Comparison of ENCODE assay signal across 9 cellular contexts in genomic region chr1:154479764-154480421, GRCh38. TPM values are rescaled to one million over a fixed set of nuclear protein-coding genes. Genes with fewer than 3 reads are reported as not detected.
DNase-seq lines count a peak whose midpoint lies in the region; ATAC-seq and TF ChIP-seq lines count a peak whose summit lies in the region.
"Had no signal": no experiment of that assay in that cellular context is flagged by ENCODE, and none has a peak within 500 bp of the region (broad histone marks: within the 10 kb centered on the region; RNA-seq: fewer than 3 reads in every experiment).

No MANE protein-coding gene starts in this region.

- peak overlapping the region in 4 of 10 donors; percentile 23 to 66 (median 44) for H3K27ac ChIP-seq in heart right ventricle

- H3K36me3 ChIP-seq in adipocyte (ENCODE audit: control insufficient read depth, insufficient read depth, low read length, severe bottlenecking) (no peaks in the 10 kb centered on the region), heart right ventricle (peaks cover 0 to 59% (median 8%) of the 10 kb centered on the region in 9 donors)

- no peaks in the 10 kb centered on the region for H3K36me3 Mint-ChIP-seq in activated CD4-positive, alpha-beta T cell treated with anti-CD3 and anti-CD28 coated beads for 36 hours (ENCODE audit: low read depth)

- CTCF ChIA-PET in activated CD4-positive, alpha-beta T cell treated with anti-CD3 and anti-CD28 coated beads for 36 hours (lab: Charles Lee): interaction anchor here (0.5 to 9.6 kb wide), 47 partner anchors 7 to 605 kb away, joined by 3 to 115 read pairs (median 4); no protein-coding TSS in a partner anchor

- peak overlapping the region; percentile 48 for H3K9ac ChIP-seq in adipocyte (ENCODE audit: low read length)

- 34 to 35% methylated on average over 9 of the region's 9 CpGs for WGBS in heart right ventricle, 2 donors

- no peak overlapping the region for H3K4me3 ChIP-seq in adipocyte (ENCODE audit: low read length)
- no peak overlapping the region for H3K4me3 ChIP-seq in heart right ventricle

- H3K4me1 ChIP-seq in adipocyte (ENCODE audit: control insufficient read depth, insufficient read depth, low read length) (peaks cover 2% of the 10 kb centered on the region), heart right ventricle (peaks cover 0 to 49% (median 27%) of the 10 kb centered on the region in 9 donors)

- peak; percentile 84 for ATAC-seq in activated CD4-positive, alpha-beta T cell treated with anti-CD3 and anti-CD28 coated beads for 36 hours
- ATAC-seq in heart right ventricle (peak; percentile 84 to 92 (median 90)), HG03196 (IDR thresholded peaks at IDR 0.05; ENCODE audit: unreplicated experiment) (no peak)

- no peak overlapping the region for H3K4me3 Mint-ChIP-seq in activated CD4-positive, alpha-beta T cell treated with anti-CD3 and anti-CD28 coated beads for 36 hours

- H3K9me3 ChIP-seq in adipocyte (ENCODE audit: control insufficient read depth, low read length): no peaks in the 10 kb centered on the region
- no peaks in the 10 kb centered on the region for H3K9me3 ChIP-seq in heart right ventricle

- intact Hi-C loops in activated CD4-positive, alpha-beta T cell treated with anti-CD3 and anti-CD28 coated beads for 36 hours (cut with DNase I, micrococcal nuclease): loop anchor here (1.0 to 5.0 kb wide), 7 partner anchors 66 to 582 kb away; partner anchors contain the start of genes EFNA4 (in 1 of the 2) and IL6R (in 1 of the 2)
- intact Hi-C loops in heart right ventricle (cut with DNase I): loop anchor here (1.0 to 10.0 kb wide), 11 partner anchors 62 to 575 kb away; partner anchors contain the start of genes KCNN3 (in 3 of the 10) and ADAM15 (in 1 of the 10)

- H3K27ac Mint-ChIP-seq in activated CD4-positive, alpha-beta T cell treated with anti-CD3 and anti-CD28 coated beads for 36 hours: no peak overlapping the region

- POLR2A ChIA-PET in activated CD4-positive, alpha-beta T cell treated with anti-CD3 and anti-CD28 coated beads for 36 hours (lab: Charles Lee): interaction anchor here (0.6 kb wide), 1 partner anchor 17 kb away, joined by 6 read pairs; no protein-coding TSS in a partner anchor

- H3K9me3 Mint-ChIP-seq in activated CD4-positive, alpha-beta T cell treated with anti-CD3 and anti-CD28 coated beads for 36 hours (ENCODE audit: low read depth): no peaks in the 10 kb centered on the region

- peaks cover 27% of the 10 kb centered on the region for H3K4me1 Mint-ChIP-seq in activated CD4-positive, alpha-beta T cell treated with anti-CD3 and anti-CD28 coated beads for 36 hours

- H3K27me3 ChIP-seq in adipocyte (replicated peaks; ENCODE audit: control insufficient read depth, insufficient read depth, low read length) (no peaks in the 10 kb centered on the region), heart right ventricle (no peaks in the 10 kb centered on the region)

- peak; percentile 67 for DNase-seq in activated CD4-positive, alpha-beta T cell treated with anti-CD3 and anti-CD28 coated beads for 36 hours
- DNase-seq in activated CD4-positive, alpha-beta T cell treated with anti-CD3 and anti-CD28 coated beads for 1 hour: no peak
- DNase-seq in NCI-H1092 treated with DMSO at 0.1 percent for 48 hours (lab: John Stamatoyannopoulos, UW) (peak; percentile 78), SK-N-DZ (ENCODE audit: low spot score) (peak; percentile 86), adipocyte (ENCODE audit: low read depth) (peak; percentile 92), heart right ventricle (peak in 1 of 2 donors; percentile 79), renal cortical epithelial cell (ENCODE audit: low read depth) (peak; percentile 68)

- H3K27me3 Mint-ChIP-seq in activated CD4-positive, alpha-beta T cell treated with anti-CD3 and anti-CD28 coated beads for 36 hours: no peaks in the 10 kb centered on the region

- peak; percentile 85 to 95 (median 94) for TF ChIP-seq CTCF in heart right ventricle (IDR thresholded peaks at IDR 0.05)

RNA-seq across cellular contexts. Expression of gene TDRD10, which starts 22.1 kb away (rescaled TPM):
- not detected for total RNA-seq in activated CD4-positive, alpha-beta T cell treated with anti-CD3 and anti-CD28 coated beads for 36 hours
- not detected in 2 replicates for polyA plus RNA-seq in SK-N-DZ (2014; cell fraction: cytosol; rRNA removed)
- not detected in 2 replicates for polyA plus RNA-seq in SK-N-DZ (2014; cell fraction: nucleus; rRNA removed)
- total RNA-seq in heart right ventricle (1 to 10 TPM; 1.1 to 3.8 (median 1.8) TPM), renal cortical epithelial cell (0.10 TPM in 1 of 2 replicates, not detected in the other)
- 10 to 100 TPM in 1 of 2 donors, 1 to 10 TPM in 1; 5.5 to 13.3 TPM for polyA plus RNA-seq in heart right ventricle
- total RNA-seq: mononuclear cell had no signal

RNA-seq across cellular contexts. Expression of gene SHE, which starts 22.3 kb away (rescaled TPM):
- under 1 TPM in 1 of 2 experiments, not detected in 1; 0.04 TPM for total RNA-seq in activated CD4-positive, alpha-beta T cell treated with anti-CD3 and anti-CD28 coated beads for 36 hours
- not detected in 2 replicates for polyA plus RNA-seq in SK-N-DZ (2014; cell fraction: cytosol; rRNA removed)
- polyA plus RNA-seq in SK-N-DZ (2014; cell fraction: nucleus; rRNA removed): not detected in 2 replicates
- total RNA-seq in heart right ventricle: 10 to 100 TPM in 7 of 10 donors, 1 to 10 TPM in 3; 7.9 to 19.6 (median 12.5) TPM
- 10 to 100 TPM; 13.7 to 19.6 TPM for polyA plus RNA-seq in heart right ventricle
- 0.17 and 0.35 TPM in 2 replicates for total RNA-seq in renal cortical epithelial cell
